Comparison of ENCODE assay signal across 1 cellular context in the genomic region with DNA sequence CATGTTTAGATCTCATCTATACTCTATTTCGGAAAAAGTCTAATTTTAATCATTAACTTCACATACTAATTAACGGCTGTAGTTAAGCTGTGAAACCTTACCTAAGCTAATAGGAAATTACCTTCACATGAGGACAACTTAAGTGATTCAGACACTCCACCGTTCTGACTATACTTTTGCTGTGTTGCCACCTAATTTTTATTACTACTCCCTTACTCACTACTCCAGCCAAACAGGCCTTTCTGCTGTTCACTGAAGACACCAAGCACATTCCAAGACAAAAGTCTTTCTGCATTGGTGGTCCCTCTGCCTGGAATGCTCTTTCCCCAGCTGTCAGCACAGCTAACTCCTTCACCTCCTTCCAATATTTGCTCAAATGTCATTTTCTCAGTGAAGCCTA.
TF ChIP-seq lines count a peak whose summit lies in the region.

No MANE protein-coding gene starts in this region.

TF ChIP-seq in H1, 55 proteins besides CTCF, POLR2A, EP300 and RAD21:
- peak; percentile 10; the same call in 1 of the 2 replicates for TF ChIP-seq TEAD4 (IDR thresholded peaks at IDR 0.05; ENCODE audit: low read depth, low read length)
- no peak for TF ChIP-seq NRF1 (IDR thresholded peaks at IDR 0.05; ENCODE audit: low read depth, low read length)
- TF ChIP-seq TCF12 (IDR thresholded peaks at IDR 0.05; ENCODE audit: low read depth, low read length): no peak
- no peak for TF ChIP-seq SIN3A (conservative IDR thresholded peaks at IDR 0.05 in 1 of 2, IDR thresholded peaks at IDR 0.05 in 1 of 2; ENCODE audit: low read depth in 1 of 2, low read length in 2 of 2)
- TF ChIP-seq ZNF274 (IDR thresholded peaks at IDR 0.05; ENCODE audit: borderline replicate concordance, extremely low read depth, low read length): no peak
